ENCODE assay signal across 15 cellular contexts in the genomic region with DNA sequence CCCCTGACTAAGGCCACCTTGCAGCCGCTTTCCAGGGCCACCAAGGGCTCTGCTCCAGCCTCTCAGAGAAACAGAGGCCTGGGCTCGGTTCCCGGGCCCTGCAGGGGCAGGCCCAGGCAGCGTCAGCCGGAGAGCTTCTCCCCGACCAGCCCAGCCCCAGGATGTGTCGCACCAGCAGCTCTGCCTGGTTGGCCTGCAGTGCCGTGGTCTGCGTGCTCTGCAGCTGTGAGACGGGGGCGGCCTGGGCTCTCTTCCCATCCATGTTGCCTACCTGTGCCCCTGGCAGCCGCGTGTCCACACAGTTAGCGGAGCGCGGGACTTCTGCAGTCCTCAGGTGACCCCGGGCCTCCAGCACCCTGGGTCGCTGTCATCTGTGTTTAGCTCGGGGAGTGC. TPM values are rescaled to one million over a fixed set of nuclear protein-coding genes. Genes with fewer than 3 reads are reported as not detected.
A peak's percentile ranks its signal among the peaks of the same experiment; 100 is the strongest.
DNase-seq lines count a peak whose midpoint lies in the region; ATAC-seq and TF ChIP-seq lines count a peak whose summit lies in the region.
"Had no signal": no experiment of that assay in that cellular context is flagged by ENCODE, and none has a peak within 500 bp of the region (broad histone marks: within the 10 kb centered on the region; RNA-seq: fewer than 3 reads in every experiment).

No MANE protein-coding gene starts in this region.

- H3K27me3 Mint-ChIP-seq in activated CD8-positive, alpha-beta memory T cell treated with anti-CD3 and anti-CD28 coated beads, Interleukin-2, amount 10 ng/mL, durations not matched to agents 7 days and 5 days: no peaks in the 10 kb centered on the region
- H3K27me3 Mint-ChIP-seq: progenitor cell of endocrine pancreas had no signal

- no TSS peak for BruUV-seq in Panc1 (replicated peaks; lab: Mats Ljungman, UMichigan)

- H3K27ac ChIP-seq in Panc1 (ENCODE audit: low read length) (no peak overlapping the region), heart right ventricle (no peak overlapping the region)
- H3K27ac ChIP-seq: BLaER1, suprapubic skin had no signal

- H3K36me3 ChIP-seq in Panc1 (ENCODE audit: control insufficient read depth, insufficient read depth, low read length) (no peaks in the 10 kb centered on the region), heart right ventricle (peaks cover 0 to 63% (median 12%) of the 10 kb centered on the region in 9 donors)

- CTCF ChIA-PET in activated CD8-positive, alpha-beta memory T cell treated with anti-CD3 and anti-CD28 coated beads, Interleukin-2, amount 10 ng/mL, durations not matched to agents 7 days and 5 days (lab: Charles Lee): no interaction called here
- CTCF ChIA-PET in Panc1 (lab: Charles Lee): no interaction called here

- peaks cover 7% of the 10 kb centered on the region for H3K4me1 Mint-ChIP-seq in activated CD8-positive, alpha-beta memory T cell treated with anti-CD3 and anti-CD28 coated beads, Interleukin-2, amount 10 ng/mL, durations not matched to agents 7 days and 5 days

- in situ Hi-C loops in Panc1 (cut with HindIII; ENCODE audit: low pct_unique_long_range_greater_than_20kb, low sequenced_read_pairs): no loop called here
- in situ Hi-C loops in ACHN (cut with HindIII; ENCODE audit: low pct_ligation_motif_present, low pct_unique_long_range_greater_than_20kb, low sequenced_read_pairs): no loop called here

- no peak overlapping the region for H3K4me3 Mint-ChIP-seq in activated CD8-positive, alpha-beta memory T cell treated with anti-CD3 and anti-CD28 coated beads, Interleukin-2, amount 10 ng/mL, durations not matched to agents 7 days and 5 days

- intact Hi-C loops in Panc1 (cut with micrococcal nuclease; ENCODE audit: unreplicated experiment): no loop called here
- intact Hi-C loops in heart right ventricle (cut with DNase I): no loop called here
- intact Hi-C loops in sciatic nerve (cut with DNase I): no loop called here

- H3K27me3 ChIP-seq in Panc1 (ENCODE audit: control insufficient read depth, insufficient read depth, low read length) (no peaks in the 10 kb centered on the region), heart right ventricle (no peaks in the 10 kb centered on the region)
- H3K27me3 ChIP-seq: BLaER1, suprapubic skin had no signal

- ATAC-seq in activated CD8-positive, alpha-beta memory T cell treated with anti-CD3 and anti-CD28 coated beads, Interleukin-2, amount 10 ng/mL, durations not matched to agents 7 days and 5 days: no peak
- ATAC-seq in Panc1: 0 out of 2 replicates have a peak, but pooled peaks have one; percentile 11
- no peak for ATAC-seq in heart right ventricle
- no peak for ATAC-seq in sciatic nerve
- no peak for ATAC-seq in HG02588 (IDR thresholded peaks at IDR 0.05; ENCODE audit: unreplicated experiment)
- ATAC-seq in GM21723 (IDR thresholded peaks at IDR 0.05; ENCODE audit: unreplicated experiment): no peak

- no peak for TF ChIP-seq CTCF in Panc1 (IDR thresholded peaks at IDR 0.05)
- no peak for TF ChIP-seq CTCF in heart right ventricle (IDR thresholded peaks at IDR 0.05)

- H3K4me1 ChIP-seq in Panc1 (ENCODE audit: control insufficient read depth, insufficient read depth, low read length) (0 out of 2 replicates have a peak, but pooled peaks cover 3% of the 10 kb centered on the region), heart right ventricle (peaks cover 4 to 27% (median 15%) of the 10 kb centered on the region in 9 donors)

- no peaks in the 10 kb centered on the region for H3K36me3 Mint-ChIP-seq in activated CD8-positive, alpha-beta memory T cell treated with anti-CD3 and anti-CD28 coated beads, Interleukin-2, amount 10 ng/mL, durations not matched to agents 7 days and 5 days

- H3K4me3 ChIP-seq in Panc1 (ENCODE audit: low read depth in 2 of 2, low read length in 2 of 2): no peak overlapping the region
- H3K4me3 ChIP-seq in heart right ventricle: no peak overlapping the region
- H3K4me3 ChIP-seq: BLaER1, suprapubic skin had no signal

- peak; percentile 38 for DNase-seq in activated CD8-positive, alpha-beta memory T cell treated with anti-CD3 and anti-CD28 coated beads, Interleukin-2, amount 10 ng/mL, durations not matched to agents 7 days and 5 days
- no peak for DNase-seq in activated CD8-positive, alpha-beta memory T cell treated with anti-CD3 and anti-CD28 coated beads, Interleukin-2, amount 50 U/mL, for 4 hours
- DNase-seq in Panc1 (ENCODE audit: low read depth, low spot score): no peak
- DNase-seq in heart right ventricle: peak; percentile 7 to 10
- peak; percentile 56 for DNase-seq in sciatic nerve (ENCODE audit: low spot score)
- DNase-seq in ACHN: no peak
- DNase-seq: activated naive CD4-positive, alpha-beta T cell treated with Interleukin-2 at 50 U/mL for 16 hours; foreskin melanocyte; NCI-H1436 treated with DMSO at 0.1 percent for 48 hours had no signal

- WGBS in heart right ventricle, 2 donors: 62 to 69% methylated on average over 18 to 19 of the region's 19 CpGs

- H3K9me3 Mint-ChIP-seq in activated CD8-positive, alpha-beta memory T cell treated with anti-CD3 and anti-CD28 coated beads, Interleukin-2, amount 10 ng/mL, durations not matched to agents 7 days and 5 days (ENCODE audit: low read depth): no peaks in the 10 kb centered on the region

- H3K9me3 ChIP-seq in Panc1 (ENCODE audit: control insufficient read depth, insufficient read depth, low read depth, low read length): no peaks in the 10 kb centered on the region
- H3K9me3 ChIP-seq in heart right ventricle: no peaks in the 10 kb centered on the region
- H3K9me3 ChIP-seq: BLaER1, suprapubic skin had no signal

- no peak overlapping the region for H3K27ac Mint-ChIP-seq in activated CD8-positive, alpha-beta memory T cell treated with anti-CD3 and anti-CD28 coated beads, Interleukin-2, amount 10 ng/mL, durations not matched to agents 7 days and 5 days
- H3K27ac Mint-ChIP-seq: progenitor cell of endocrine pancreas had no signal

- POLR2A ChIA-PET in Panc1 (lab: Charles Lee): no interaction called here

RNA-seq across cellular contexts. Expression of a gene that starts 4.8 kb away (rescaled TPM):
- not detected for total RNA-seq in activated CD8-positive, alpha-beta memory T cell treated with anti-CD3 and anti-CD28 coated beads, Interleukin-2, amount 10 ng/mL, durations not matched to agents 7 days and 5 days
- total RNA-seq in Panc1 (2021; ENCODE audit: unreplicated experiment): 0.10 TPM
- polyA plus RNA-seq in Panc1 (2012; ENCODE audit: insufficient read length): 0.25 TPM
- under 1 TPM in 4 of 10 donors, not detected in 6; 0.11 to 0.37 (median 0.13) TPM for total RNA-seq in heart right ventricle
- polyA plus RNA-seq in heart right ventricle: under 1 TPM; 0.04 to 0.59 TPM
- 0.22 TPM for total RNA-seq in sciatic nerve
- total RNA-seq: A172 had no signal

RNA-seq across cellular contexts. Expression of a gene that starts 5.9 kb away (rescaled TPM):
- 10 to 100 TPM; 52.5 to 64.0 TPM for total RNA-seq in activated CD8-positive, alpha-beta memory T cell treated with anti-CD3 and anti-CD28 coated beads, Interleukin-2, amount 10 ng/mL, durations not matched to agents 7 days and 5 days
- total RNA-seq in Panc1 (2021; ENCODE audit: unreplicated experiment): 85.8 TPM
- polyA plus RNA-seq in Panc1 (2012; ENCODE audit: insufficient read length): 114 TPM
- total RNA-seq in heart right ventricle: 10 to 100 TPM; 24.1 to 35.3 (median 28.7) TPM
- 10 to 100 TPM; 40.5 to 74.1 TPM for polyA plus RNA-seq in heart right ventricle
- 28.0 TPM for total RNA-seq in sciatic nerve

RNA-seq across cellular contexts. Expression of a gene that starts 6.3 kb away (rescaled TPM):
- total RNA-seq in activated CD8-positive, alpha-beta memory T cell treated with anti-CD3 and anti-CD28 coated beads, Interleukin-2, amount 10 ng/mL, durations not matched to agents 7 days and 5 days: 10 to 100 TPM; 35.7 to 36.5 TPM
- 23.0 TPM for total RNA-seq in Panc1 (2021; ENCODE audit: unreplicated experiment)
- polyA plus RNA-seq in Panc1 (2012; ENCODE audit: insufficient read length): 40.3 TPM
- total RNA-seq in heart right ventricle: 10 to 100 TPM; 25.1 to 52.4 (median 27.1) TPM
- polyA plus RNA-seq in heart right ventricle: 10 to 100 TPM; 52.0 to 97.7 TPM
- total RNA-seq in sciatic nerve: 35.3 TPM

RNA-seq across cellular contexts. Expression of a gene that starts 15.8 kb away (rescaled TPM):
- total RNA-seq in activated CD8-positive, alpha-beta memory T cell treated with anti-CD3 and anti-CD28 coated beads, Interleukin-2, amount 10 ng/mL, durations not matched to agents 7 days and 5 days: 100 to 1,000 TPM; 134 to 154 TPM
- total RNA-seq in Panc1 (2021; ENCODE audit: unreplicated experiment) (187 TPM), heart right ventricle (10 to 100 TPM; 57.8 to 94.9 (median 76.2) TPM), sciatic nerve (42.7 TPM)
- polyA plus RNA-seq in Panc1 (2012; ENCODE audit: insufficient read length): 283 TPM
- 100 to 1,000 TPM in 1 of 2 donors, 10 to 100 TPM in 1; 84.7 to 141 TPM for polyA plus RNA-seq in heart right ventricle

RNA-seq across cellular contexts. Expression of a gene that starts 16.1 kb away (rescaled TPM):
- total RNA-seq in activated CD8-positive, alpha-beta memory T cell treated with anti-CD3 and anti-CD28 coated beads, Interleukin-2, amount 10 ng/mL, durations not matched to agents 7 days and 5 days: 10 to 100 TPM; 22.3 to 34.6 TPM
- 53.4 TPM for total RNA-seq in Panc1 (2021; ENCODE audit: unreplicated experiment)
- 37.7 TPM for polyA plus RNA-seq in Panc1 (2012; ENCODE audit: insufficient read length)
- total RNA-seq in heart right ventricle: 10 to 100 TPM in 1 of 10 donors, 1 to 10 TPM in 9; 4.9 to 13.8 (median 7.3) TPM
- polyA plus RNA-seq in heart right ventricle: 10 to 100 TPM in 1 of 2 donors, 1 to 10 TPM in 1; 3.0 to 17.9 TPM
- 15.3 TPM for total RNA-seq in sciatic nerve

Comparison
In these comparisons a context has a peak if more than half of its experiments do, and no peak if none do; other contexts are left out.
1. DNase-seq: peak in activated CD8-positive, alpha-beta memory T cell treated with anti-CD3 and anti-CD28 coated beads, Interleukin-2, amount 10 ng/mL, durations not matched to agents 7 days and 5 days (single experiment), heart right ventricle (2 of 2) and sciatic nerve (single experiment); none in activated CD8-positive, alpha-beta memory T cell treated with anti-CD3 and anti-CD28 coated beads, Interleukin-2, amount 50 U/mL, for 4 hours (single experiment), Panc1 (single experiment) and ACHN (single experiment).